ENCODE assay signal across 18 cellular contexts in the genomic region with DNA sequence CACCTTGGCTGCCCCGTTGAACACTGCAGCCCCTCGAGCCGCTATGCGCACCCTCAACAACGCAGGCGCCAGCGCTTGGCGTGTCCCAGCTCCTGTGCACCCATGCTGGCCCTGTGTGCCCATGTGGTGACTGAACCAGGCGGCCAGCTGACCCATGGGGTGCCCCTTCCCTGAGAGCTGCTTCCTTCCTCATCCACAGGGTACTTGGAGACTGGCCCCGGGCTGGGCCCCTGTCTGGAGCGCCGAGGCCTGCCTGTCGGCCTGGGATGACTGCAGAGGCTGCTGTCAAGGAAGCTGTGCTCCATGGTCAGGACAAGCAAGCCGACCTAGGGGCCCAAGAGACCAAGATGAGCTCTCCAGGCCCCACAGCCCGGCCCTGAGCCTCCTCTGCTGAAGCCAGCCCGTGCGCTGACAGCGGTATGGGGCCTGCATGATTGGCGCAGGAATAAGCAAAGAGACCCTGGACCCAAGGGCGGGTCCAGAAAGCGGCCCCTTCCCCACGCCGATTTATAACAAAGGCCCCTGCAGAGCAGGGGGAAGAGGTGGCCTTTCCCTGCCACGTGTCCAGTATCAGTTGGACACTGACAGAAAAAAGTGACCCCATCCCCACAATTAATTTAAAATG.
"Had no signal": no experiment of that assay in that cellular context is flagged by ENCODE, and none has a peak within 500 bp of the region (broad histone marks: within the 10 kb centered on the region; RNA-seq: fewer than 3 reads in every experiment).

No MANE protein-coding gene starts in this region.

- H3K27ac ChIP-seq: body of pancreas, epithelial cell of prostate, skin epidermis, thoracic aorta had no signal

- H3K27me3 ChIP-seq: body of pancreas, stomach had no signal

- H3K36me3 ChIP-seq: lower lobe of right lung, stomach, thoracic aorta had no signal

- ATAC-seq: activated CD8-positive, alpha-beta memory T cell treated with anti-CD3 and anti-CD28 coated beads, Interleukin-2, amount 10 ng/mL, durations not matched to agents 7 days and 5 days; body of pancreas; stimulated activated effector memory CD8-positive, alpha-beta T cell treated with anti-CD3 and anti-CD28 coated beads, Interleukin-12 subunit alpha, Interleukin-12 subunit beta, amount 100 ng/mL, for 72 hours had no signal

- H3K4me3 ChIP-seq: body of pancreas, lower lobe of right lung, skin epidermis, stomach, thoracic aorta had no signal

- H3K4me1 ChIP-seq: body of pancreas had no signal

- DNase-seq: activated CD4-positive, alpha-beta memory T cell treated with anti-CD3 and anti-CD28 coated beads, Interleukin-2, amount 10 ng/mL, durations not matched to agents 7 days and 5 days; activated CD4-positive, alpha-beta T cell treated with anti-CD3 and anti-CD28 coated beads for 48 hours; activated CD4-positive, CD25-positive, alpha-beta regulatory T cell; activated CD8-positive, alpha-beta memory T cell treated with anti-CD3 and anti-CD28 coated beads, Interleukin-2, amount 10 ng/mL, durations not matched to agents 7 days and 5 days; body of pancreas; foreskin fibroblast; lower lobe of right lung; midbrain; nephron progenitor cell; occipital lobe; retina; stimulated activated CD4-positive, alpha-beta T cell treated with anti-CD3 and anti-CD28 coated beads, Interleukin-4, amount 100 ng/mL, for 24 hours; stomach; T1000 had no signal

- H3K9me3 ChIP-seq: body of pancreas, lower lobe of right lung, stomach, thoracic aorta had no signal
